In genomic region chr7:42645906-42646305, GRCh38 we compare ENCODE assay signal across 33 cellular contexts.
DNase-seq lines count a peak whose midpoint lies in the region; ATAC-seq, FAIRE-seq and TF ChIP-seq lines count a peak whose summit lies in the region.
"Had no signal": no experiment of that assay in that cellular context is flagged by ENCODE, and none has a peak within 500 bp of the region (broad histone marks: within the 10 kb centered on the region; RNA-seq: fewer than 3 reads in every experiment).

No MANE protein-coding gene starts in this region.

- H3K79me2 ChIP-seq in astrocyte (ENCODE audit: insufficient read depth, low read length): no peaks in the 10 kb centered on the region

- intact Hi-C loops in gastrocnemius medialis (cut with DNase I; ENCODE audit: low total_unique reads): no loop called here

- TF ChIP-seq EP300 in gastroesophageal sphincter (IDR thresholded peaks at IDR 0.05): no peak

- H3K36me3 ChIP-seq in astrocyte (ENCODE audit: insufficient read depth, low read length) (no peaks in the 10 kb centered on the region), gastroesophageal sphincter (no peaks in the 10 kb centered on the region), gastrocnemius medialis (no peaks in the 10 kb centered on the region)
- H3K36me3 ChIP-seq: left ventricle myocardium inferior, right atrium auricular region, spleen, WERI-Rb-1 had no signal

- TF ChIP-seq POLR2A in gastroesophageal sphincter (IDR thresholded peaks at IDR 0.05): no peak
- TF ChIP-seq POLR2A in gastrocnemius medialis (IDR thresholded peaks at IDR 0.05): no peak

- peaks cover 2% of the 10 kb centered on the region for H3K27me3 Mint-ChIP-seq in astrocyte (ENCODE audit: low read depth, unreplicated experiment)
- H3K27me3 Mint-ChIP-seq in activated T-cell treated with anti-CD3 and anti-CD28 coated beads, Interleukin-2, amount 50 U/mL, for 72 hours (ENCODE audit: low read depth): no peaks in the 10 kb centered on the region
- H3K27me3 Mint-ChIP-seq: activated CD4-positive, alpha-beta T cell treated with anti-CD3 and anti-CD28 coated beads, Interleukin-2, amount 10 ng/mL, durations not matched to agents 7 days and 5 days; dendritic cell treated with granulocyte-macrophage colony-stimulating factor and Interleukin-4, amounts not matched to agents 40 ng/mL and 50 ng/mL, for 4 days had no signal

- no peaks in the 10 kb centered on the region for H3K9me3 Mint-ChIP-seq in astrocyte (ENCODE audit: unreplicated experiment)
- no peaks in the 10 kb centered on the region for H3K9me3 Mint-ChIP-seq in activated T-cell treated with anti-CD3 and anti-CD28 coated beads, Interleukin-2, amount 50 U/mL, for 72 hours
- H3K9me3 Mint-ChIP-seq: stimulated activated effector memory CD8-positive, alpha-beta T cell treated with anti-CD3 and anti-CD28 coated beads, Interleukin-12 subunit alpha, Interleukin-12 subunit beta, amount 100 ng/mL, for 72 hours had no signal

- H2AFZ ChIP-seq in astrocyte (ENCODE audit: low read depth, low read length): no peak overlapping the region

- H4K20me1 ChIP-seq in astrocyte (ENCODE audit: insufficient read depth, low read length): no peaks in the 10 kb centered on the region
- H4K20me1 ChIP-seq: BLaER1 treated with 17β-estradiol and CSF1 and Interleukin-3, amounts not matched to agents 10 nM and 100 nM had no signal

- H3K4me3 Mint-ChIP-seq in astrocyte (ENCODE audit: unreplicated experiment): no peak overlapping the region
- no peak overlapping the region for H3K4me3 Mint-ChIP-seq in activated T-cell treated with anti-CD3 and anti-CD28 coated beads, Interleukin-2, amount 50 U/mL, for 72 hours
- H3K4me3 Mint-ChIP-seq: activated CD4-positive, alpha-beta T cell treated with anti-CD3 and anti-CD28 coated beads, Interleukin-2, amount 10 ng/mL, durations not matched to agents 7 days and 5 days; dendritic cell treated with granulocyte-macrophage colony-stimulating factor and Interleukin-4, amounts not matched to agents 40 ng/mL and 50 ng/mL, for 4 days; immature natural killer cell; natural killer cell; stimulated activated effector memory CD8-positive, alpha-beta T cell treated with anti-CD3 and anti-CD28 coated beads, Interleukin-12 subunit alpha, Interleukin-12 subunit beta, amount 100 ng/mL, for 72 hours had no signal

- no peak overlapping the region for H3K4me2 ChIP-seq in astrocyte (ENCODE audit: low read length)
- H3K4me2 ChIP-seq: BLaER1 treated with 17β-estradiol and CSF1 and Interleukin-3, amounts not matched to agents 10 nM and 100 nM had no signal

- ATAC-seq in gastroesophageal sphincter (peak; percentile 54), GM21619 (IDR thresholded peaks at IDR 0.05; ENCODE audit: unreplicated experiment) (no peak), gastrocnemius medialis (no peak)
- no peak for ATAC-seq in activated T-cell treated with anti-CD3 and anti-CD28 coated beads, Interleukin-2, amount 50 U/mL, for 72 hours (replicated peaks in 1 of 2)
- ATAC-seq: natural killer cell; stimulated activated effector memory CD8-positive, alpha-beta T cell treated with anti-CD3 and anti-CD28 coated beads, Interleukin-12 subunit alpha, Interleukin-12 subunit beta, amount 100 ng/mL, for 72 hours had no signal

- 0 to 38% methylated on average over 1 to 2 of the region's 3 CpGs for WGBS in gastroesophageal sphincter (ENCODE audit: low coverage in 1 of 2), 2 donors

- no peak overlapping the region for H3K27ac Mint-ChIP-seq in astrocyte (ENCODE audit: unreplicated experiment)
- H3K27ac Mint-ChIP-seq in activated T-cell treated with anti-CD3 and anti-CD28 coated beads, Interleukin-2, amount 50 U/mL, for 72 hours: no peak overlapping the region
- H3K27ac Mint-ChIP-seq: activated CD4-positive, alpha-beta T cell treated with anti-CD3 and anti-CD28 coated beads, Interleukin-2, amount 10 ng/mL, durations not matched to agents 7 days and 5 days; dendritic cell treated with granulocyte-macrophage colony-stimulating factor and Interleukin-4, amounts not matched to agents 40 ng/mL and 50 ng/mL, for 4 days; immature natural killer cell; natural killer cell; stimulated activated effector memory CD8-positive, alpha-beta T cell treated with anti-CD3 and anti-CD28 coated beads, Interleukin-12 subunit alpha, Interleukin-12 subunit beta, amount 100 ng/mL, for 72 hours had no signal

- H3K27ac ChIP-seq in astrocyte (ENCODE audit: low read depth, low read length) (no peak overlapping the region), gastroesophageal sphincter (no peak overlapping the region), gastrocnemius medialis (no peak overlapping the region)
- H3K27ac ChIP-seq: BLaER1 treated with 17β-estradiol and CSF1 and Interleukin-3, amounts not matched to agents 10 nM and 100 nM; left ventricle myocardium inferior; right atrium auricular region; spleen; WERI-Rb-1 had no signal

- H3K36me3 Mint-ChIP-seq in astrocyte (ENCODE audit: low read depth, unreplicated experiment): no peaks in the 10 kb centered on the region
- H3K36me3 Mint-ChIP-seq in activated T-cell treated with anti-CD3 and anti-CD28 coated beads, Interleukin-2, amount 50 U/mL, for 72 hours (ENCODE audit: insufficient read depth in 2 of 2): no peaks in the 10 kb centered on the region
- H3K36me3 Mint-ChIP-seq: immature natural killer cell; natural killer cell; stimulated activated effector memory CD8-positive, alpha-beta T cell treated with anti-CD3 and anti-CD28 coated beads, Interleukin-12 subunit alpha, Interleukin-12 subunit beta, amount 100 ng/mL, for 72 hours had no signal

- no peak for FAIRE-seq in astrocyte (lab: Jason Lieb, UNC)
- no peak for FAIRE-seq in frontal cortex (lab: Jason Lieb, UNC)
- FAIRE-seq: endometrium, RCC 7860 had no signal

- H3K4me1 ChIP-seq in astrocyte (ENCODE audit: insufficient read depth, low read length) (no peaks in the 10 kb centered on the region), gastroesophageal sphincter (no peaks in the 10 kb centered on the region), gastrocnemius medialis (no peaks in the 10 kb centered on the region)
- H3K4me1 ChIP-seq: left ventricle myocardium inferior, right atrium auricular region, spleen had no signal

- TF ChIP-seq CTCF in AG10803 (conservative IDR thresholded peaks at IDR 0.05; ENCODE audit: low read length): no peak
- TF ChIP-seq CTCF in astrocyte (IDR thresholded peaks at IDR 0.05; ENCODE audit: insufficient read depth, low read depth, low read length): no peak
- TF ChIP-seq CTCF in gastroesophageal sphincter (IDR thresholded peaks at IDR 0.05): no peak
- TF ChIP-seq CTCF in gastrocnemius medialis (IDR thresholded peaks at IDR 0.05 in 4 of 5, conservative IDR thresholded peaks at IDR 0.05 in 1 of 5): no peak

- H3K27me3 ChIP-seq in astrocyte (ENCODE audit: insufficient read depth, low read length) (peaks cover 3% of the 10 kb centered on the region), gastroesophageal sphincter (no peaks in the 10 kb centered on the region), gastrocnemius medialis (no peaks in the 10 kb centered on the region)
- H3K27me3 ChIP-seq: BLaER1 treated with 17β-estradiol and CSF1 and Interleukin-3, amounts not matched to agents 10 nM and 100 nM; right atrium auricular region; spleen had no signal

- peak; percentile 9 for DNase-seq in AG10803 (ENCODE audit: low read depth)
- DNase-seq in LoVo (ENCODE audit: low spot score): peak; percentile 24
- peak; percentile 15 for DNase-seq in astrocyte (ENCODE audit: low read depth)
- DNase-seq in frontal cortex (ENCODE audit: low spot score in 2 of 2): no peak
- DNase-seq in gastrocnemius medialis: no peak
- no peak for DNase-seq in activated T-cell treated with anti-CD3 and anti-CD28 coated beads, Interleukin-2, amount 50 U/mL, for 72 hours
- DNase-seq: activated CD4-positive, alpha-beta T cell treated with anti-CD3 and anti-CD28 coated beads, Interleukin-2, amount 10 ng/mL, durations not matched to agents 7 days and 5 days; activated naive CD4-positive, alpha-beta T cell treated with Interleukin-2 at 50 U/mL for 16 hours; activated T-cell treated with anti-CD3 and anti-CD28 coated beads, Interleukin-2, amount 50 U/mL, for 48 hours; amniotic stem cell; Calu3; caudate nucleus; EL; immature natural killer cell; Karpas-422; left ventricle myocardium inferior; midbrain; natural killer cell; NCI-H1092; NCI-H1930; NCI-H526; spleen; stimulated activated CD4-positive, alpha-beta T cell treated with anti-CD3 and anti-CD28 coated beads, Interleukin-2, amount 100 ng/mL, for 48 hours; substantia nigra; WERI-Rb-1 had no signal

- in situ Hi-C loops in gastrocnemius medialis (cut with MboI; ENCODE audit: low sequenced_read_pairs in 4 of 4): no loop called here

- H3K9me3 ChIP-seq in astrocyte (ENCODE audit: insufficient read depth, low read depth, low read length): no peaks in the 10 kb centered on the region
- H3K9me3 ChIP-seq in gastroesophageal sphincter: no peaks in the 10 kb centered on the region
- H3K9me3 ChIP-seq in gastrocnemius medialis: no peaks in the 10 kb centered on the region
- H3K9me3 ChIP-seq: right atrium auricular region had no signal

- H3K9ac ChIP-seq in astrocyte (ENCODE audit: low read length): no peak overlapping the region
- H3K9ac ChIP-seq: BLaER1 treated with 17β-estradiol and CSF1 and Interleukin-3, amounts not matched to agents 10 nM and 100 nM had no signal

- H3K4me3 ChIP-seq in AG10803 (ENCODE audit: low read length) (no peak overlapping the region), astrocyte (ENCODE audit: insufficient read depth, low read depth, low read length) (no peak overlapping the region), gastroesophageal sphincter (no peak overlapping the region), gastrocnemius medialis (no peak overlapping the region)
- H3K4me3 ChIP-seq: BLaER1 treated with 17β-estradiol and CSF1 and Interleukin-3, amounts not matched to agents 10 nM and 100 nM; left ventricle myocardium inferior; right atrium auricular region; spleen had no signal

- no peaks in the 10 kb centered on the region for H3K4me1 Mint-ChIP-seq in astrocyte (ENCODE audit: low read depth, unreplicated experiment)
- H3K4me1 Mint-ChIP-seq in activated T-cell treated with anti-CD3 and anti-CD28 coated beads, Interleukin-2, amount 50 U/mL, for 72 hours (ENCODE audit: low read depth): no peaks in the 10 kb centered on the region
- H3K4me1 Mint-ChIP-seq: activated CD4-positive, alpha-beta T cell treated with anti-CD3 and anti-CD28 coated beads, Interleukin-2, amount 10 ng/mL, durations not matched to agents 7 days and 5 days; immature natural killer cell; natural killer cell; stimulated activated effector memory CD8-positive, alpha-beta T cell treated with anti-CD3 and anti-CD28 coated beads, Interleukin-12 subunit alpha, Interleukin-12 subunit beta, amount 100 ng/mL, for 72 hours had no signal

Comparison
In these comparisons a context has a peak if more than half of its experiments do, and no peak if none do; other contexts are left out.
1. DNase-seq: peak in AG10803 (single experiment), LoVo (single experiment) and astrocyte (single experiment); none in frontal cortex (0 of 2), gastrocnemius medialis (0 of 2) and activated T-cell treated with anti-CD3 and anti-CD28 coated beads, Interleukin-2, amount 50 U/mL, for 72 hours (0 of 2).